ENCODE assay signal across 8 cellular contexts in the genomic region with DNA sequence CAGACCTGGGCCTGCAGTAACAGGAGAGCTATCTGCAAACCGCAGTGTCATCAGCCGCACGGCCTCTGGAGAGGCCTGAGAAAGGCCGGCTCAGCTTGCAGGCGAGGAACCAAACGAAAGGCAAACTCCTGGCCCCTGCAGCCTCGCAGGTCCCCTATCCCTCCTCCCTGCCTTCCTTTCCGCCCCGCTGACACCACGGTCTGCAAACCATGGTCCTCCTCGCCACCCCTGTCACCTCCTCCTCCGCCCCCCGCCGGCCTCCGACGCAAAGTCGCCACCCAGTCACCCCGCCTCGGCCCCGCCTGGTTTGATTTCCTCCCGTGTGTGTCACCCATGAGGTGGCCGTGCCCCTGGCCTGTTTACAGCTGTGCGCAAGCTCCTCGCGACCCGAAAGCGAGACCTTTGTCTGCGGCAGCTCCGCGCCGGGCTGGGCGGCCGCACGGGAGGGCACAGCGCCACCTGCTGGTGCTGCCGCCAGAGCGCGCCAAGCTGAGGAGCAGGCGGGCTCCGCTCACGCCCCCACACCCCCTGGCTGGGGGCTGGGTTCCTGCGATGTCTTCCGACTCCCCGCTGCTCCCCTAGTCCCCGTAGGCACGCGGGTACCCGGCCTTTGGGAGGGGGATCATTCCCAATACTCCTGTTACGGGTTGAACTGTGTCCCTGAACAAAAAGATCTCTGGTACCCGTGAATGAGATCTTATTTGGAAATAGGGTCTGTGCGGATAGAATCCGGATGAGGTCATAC. TPM values are rescaled to one million over a fixed set of nuclear protein-coding genes. Genes with fewer than 3 reads are reported as not detected.
DNase-seq lines count a peak whose midpoint lies in the region; ATAC-seq, FAIRE-seq and TF ChIP-seq lines count a peak whose summit lies in the region.

No MANE protein-coding gene starts in this region.

- no peak for FAIRE-seq in frontal cortex (lab: Jason Lieb, UNC)

- H3K9ac ChIP-seq in HUES48 (ENCODE audit: low read depth, low read length), result peak overlapping the region; percentile 13; the same call in 1 of the 2 replicates

- DNase-seq in RWPE2 (ENCODE audit: low spot score) (peak; percentile 67), frontal cortex (ENCODE audit: low spot score in 2 of 2) (peak; percentile 82 to 90), omental fat pad (ENCODE audit: low spot score) (peak; percentile 62), thoracic aorta (ENCODE audit: low spot score) (peak; percentile 71)
- peak; percentile 92 for DNase-seq in activated effector memory CD4-positive, alpha-beta T cell treated with Interleukin-2 at 50 U/mL for 16 hours

- H3K36me3 ChIP-seq in HUES48 (ENCODE audit: control insufficient read depth, insufficient read depth, low read length), result no peaks in the 10 kb centered on the region
- no peaks in the 10 kb centered on the region for H3K36me3 ChIP-seq in RWPE2 (ENCODE audit: low read depth)
- no peaks in the 10 kb centered on the region for H3K36me3 ChIP-seq in thoracic aorta

- H3K4me1 ChIP-seq in HUES48 (ENCODE audit: control insufficient read depth, insufficient read depth, low read length) (peaks cover 11% of the 10 kb centered on the region), RWPE2 (ENCODE audit: insufficient read depth, poor library complexity, severe bottlenecking) (peaks cover 5% of the 10 kb centered on the region), thoracic aorta (ENCODE audit: control insufficient read depth in 1 of 2, low read depth in 2 of 2) (peaks cover 17 to 34% of the 10 kb centered on the region in 2 donors)

- ATAC-seq in GM19351 (IDR thresholded peaks at IDR 0.05; ENCODE audit: unreplicated experiment) (peak; percentile 53), RWPE2 (ENCODE audit: low read depth) (peak; percentile 55), omental fat pad (ENCODE audit: low FRiP score) (peak; percentile 64), thoracic aorta (ENCODE audit: insufficient number of reproducible peaks, low FRiP score, low read depth) (no peak)

- H3K4me3 ChIP-seq in HUES48 (ENCODE audit: low read depth, low read length), result peak overlapping the region; percentile 58; the same call in 1 of the 2 replicates
- no peak overlapping the region for H3K4me3 ChIP-seq in RWPE2 (ENCODE audit: severe bottlenecking)
- peak overlapping the region; percentile 65 for H3K4me3 ChIP-seq in thoracic aorta

- TF ChIP-seq CTCF in C4-2B (conservative IDR thresholded peaks at IDR 0.05) (peak; percentile 100), RWPE2 (IDR thresholded peaks at IDR 0.05; ENCODE audit: poor library complexity, severe bottlenecking) (peak; percentile 97), omental fat pad (IDR thresholded peaks at IDR 0.05) (peak in 2 of 3 donors; percentile 72 to 96), thoracic aorta (IDR thresholded peaks at IDR 0.05) (peak; percentile 97)

- H3K9me3 ChIP-seq in HUES48 (ENCODE audit: control insufficient read depth, insufficient read depth, low read length) (no peaks in the 10 kb centered on the region), RWPE2 (ENCODE audit: severe bottlenecking) (no peaks in the 10 kb centered on the region), thoracic aorta (no peaks in the 10 kb centered on the region)

- H3K27ac ChIP-seq in C4-2B (peak overlapping the region; percentile 33), HUES48 (ENCODE audit: low read depth, low read length) (peak overlapping the region; percentile 22), RWPE2 (ENCODE audit: poor library complexity, severe bottlenecking) (no peak overlapping the region), thoracic aorta (no peak overlapping the region)

- H3K27me3 ChIP-seq in HUES48 (ENCODE audit: control insufficient read depth, insufficient read depth, low read length) (peaks cover 6% of the 10 kb centered on the region; the same call in 1 of the 2 replicates), RWPE2 (ENCODE audit: insufficient read depth, poor library complexity, severe bottlenecking) (no peaks in the 10 kb centered on the region), thoracic aorta (replicated peaks; ENCODE audit: insufficient read depth) (no peaks in the 10 kb centered on the region)

RNA-seq across cellular contexts. Expression of gene GBGT1, which starts 19.4 kb away (rescaled TPM):
- total RNA-seq in frontal cortex (2.0 TPM), omental fat pad (10 to 100 TPM; 23.4 to 29.1 (median 26.9) TPM), thoracic aorta (10 to 100 TPM; 45.5 to 46.8 TPM)

RNA-seq across cellular contexts. Expression of gene RALGDS, which starts 23.3 kb away (rescaled TPM):
- total RNA-seq in frontal cortex (79.9 TPM), omental fat pad (100 to 1,000 TPM in 1 of 4 donors, 10 to 100 TPM in 3; 33.9 to 177 (median 68.9) TPM), thoracic aorta (10 to 100 TPM; 30.3 to 98.8 TPM)

Comparison
In these comparisons a context has a peak if more than half of its experiments do, and no peak if none do; other contexts are left out.
1. H3K27ac ChIP-seq: peak in C4-2B (single experiment) and HUES48 (single experiment); none in RWPE2 (single experiment) and thoracic aorta (0 of 2).
2. Peak in every context shown above with its lines, with median percentiles within 50 percentile points of each other: CTCF ChIP-seq and DNase-seq.